In the genomic region with DNA sequence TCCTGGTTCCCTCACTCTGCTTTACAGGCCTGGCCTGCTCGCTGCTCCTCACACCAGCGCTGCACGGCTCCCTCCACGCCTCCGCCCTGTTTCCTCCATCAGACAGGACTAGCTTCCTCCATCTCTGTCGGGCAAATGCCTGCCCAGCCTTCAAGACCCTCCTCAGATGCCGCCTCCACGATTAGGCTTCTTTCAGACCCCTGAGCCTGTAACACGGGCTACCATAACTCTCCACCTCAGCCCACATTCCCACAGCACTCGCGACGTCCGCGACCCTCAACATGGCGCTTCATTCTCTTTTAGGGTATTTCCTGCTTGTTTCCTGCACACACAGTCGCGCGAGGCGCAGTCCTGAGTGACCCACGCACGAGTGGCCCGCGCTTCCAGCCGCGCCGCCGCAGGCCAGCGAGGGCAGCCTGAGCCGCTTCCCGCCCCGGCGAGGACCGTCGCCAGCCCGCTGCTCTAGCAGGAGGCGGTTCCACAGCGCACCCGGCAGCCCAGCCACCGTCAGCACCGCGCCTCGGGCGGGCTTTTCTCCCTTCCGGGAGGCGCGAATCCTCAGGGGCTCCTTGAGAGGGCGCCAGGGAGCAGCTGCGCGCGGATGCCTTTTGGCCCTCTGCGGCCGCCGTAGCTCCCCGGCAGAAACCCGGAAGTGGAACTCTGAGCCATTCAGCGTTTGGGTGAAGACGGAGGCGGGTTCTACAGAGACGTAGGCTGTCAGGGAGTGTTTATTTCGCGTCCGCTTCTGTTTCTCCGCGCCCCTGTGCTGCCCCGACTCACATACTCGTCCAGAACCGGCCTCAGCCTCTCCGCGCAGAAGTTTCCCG, we compare ENCODE assay signal across 8 cellular contexts. TPM values are rescaled to one million over a fixed set of nuclear protein-coding genes. Genes with fewer than 3 reads are reported as not detected.
DNase-seq lines count a peak whose midpoint lies in the region; ATAC-seq and TF ChIP-seq lines count a peak whose summit lies in the region.

Gene FRG1, plus strand, starts transcription at position 695 of the 827 bp plus-strand sequence. CDS start 138 bp downstream, outside the sequence.

- H3K4me1 ChIP-seq in PC-3 (ENCODE audit: insufficient read depth, low read length) (no peaks in the 10 kb centered on the region; the same call in 1 of the 2 replicates), heart left ventricle (peaks cover 0 to 33% (median 14%) of the 10 kb centered on the region in 12 donors), aorta (ENCODE audit: control insufficient read depth in 1 of 2, insufficient read depth in 2 of 2, low read length in 2 of 2) (no peaks in the 10 kb centered on the region)

- H3K9me2 ChIP-seq in PC-3 (replicated peaks; ENCODE audit: low read length): no peaks in the 10 kb centered on the region

- peak within 1 kb of the TSS; percentile 96 for H3K27ac Mint-ChIP-seq in activated naive CD8-positive, alpha-beta T cell

- POLR2A ChIA-PET in PC-3 (lab: Charles Lee; ENCODE audit: unreplicated experiment): no interaction called here

- H3K79me2 ChIP-seq in PC-3 (ENCODE audit: low read length): peaks cover 29% of the 10 kb centered on the region

- BruUV-seq in PC-3 (replicated peaks; lab: Mats Ljungman, UMichigan): TSS peak; percentile 75

- peak within 1 kb of the TSS; percentile 82 for H3K9ac ChIP-seq in PC-3 (ENCODE audit: low read length)

- DNase-seq in GM12864 (ENCODE audit: low read depth): peak; percentile 85
- peak; percentile 87 for DNase-seq in PC-3
- DNase-seq in heart left ventricle: peak; percentile 96 to 98 (median 97)
- peak; percentile 79 for DNase-seq in pulmonary artery endothelial cell (ENCODE audit: low read depth, low spot score)
- DNase-seq in aorta: peak; percentile 97 to 99
- no peak for DNase-seq in NCI-H146 (lab: John Stamatoyannopoulos, UW)

- H3K4me3 ChIP-seq in GM12864 (ENCODE audit: low read depth, low read length) (peak within 1 kb of the TSS; percentile 71), PC-3 (ENCODE audit: low read length) (peak within 1 kb of the TSS; percentile 86), heart left ventricle (peak within 1 kb of the TSS; percentile 56 to 99 (median 83)), aorta (ENCODE audit: low read length in 2 of 2) (peak within 1 kb of the TSS; percentile 87 to 91)

- H3K4me1 Mint-ChIP-seq in activated naive CD8-positive, alpha-beta T cell (ENCODE audit: low read depth): peaks cover 48% of the 10 kb centered on the region

- H3K9me3 ChIP-seq in PC-3 (ENCODE audit: low read length) (no peaks in the 10 kb centered on the region), heart left ventricle (no peaks in the 10 kb centered on the region), aorta (ENCODE audit: control insufficient read depth, low read length) (no peaks in the 10 kb centered on the region)

- ATAC-seq in HG02588 (IDR thresholded peaks at IDR 0.05; ENCODE audit: unreplicated experiment) (peak; percentile 100), PC-3 (peak; percentile 98), heart left ventricle (peak; percentile 100), aorta (ENCODE audit: low FRiP score) (peak; percentile 100)

- peak within 1 kb of the TSS; percentile 92 for H3K4me2 ChIP-seq in PC-3 (ENCODE audit: low read length)

- H3F3A ChIP-seq in PC-3 (ENCODE audit: low read length, unreplicated experiment): no peaks in the 10 kb centered on the region

- intact Hi-C loops in PC-3 (cut with micrococcal nuclease) (no loop called here), heart left ventricle (cut with DNase I) (no loop called here), aorta (cut with DNase I) (no loop called here)

- H3K36me3 Mint-ChIP-seq in activated naive CD8-positive, alpha-beta T cell: peaks cover 34% of the 10 kb centered on the region

- H3K27ac ChIP-seq in PC-3 (ENCODE audit: low read length): peak within 1 kb of the TSS; percentile 16; the same call in 1 of the 2 replicates
- H3K27ac ChIP-seq in heart left ventricle: peak within 1 kb of the TSS; percentile 65 to 92 (median 86)
- H3K27ac ChIP-seq in aorta (ENCODE audit: low read depth in 1 of 2, low read length in 2 of 2): peak within 1 kb of the TSS; percentile 8 to 89

- no peaks in the 10 kb centered on the region for H3K27me3 Mint-ChIP-seq in activated naive CD8-positive, alpha-beta T cell

- H4K20me1 ChIP-seq in PC-3 (ENCODE audit: low read length): no peaks in the 10 kb centered on the region

- peak within 1 kb of the TSS; percentile 98 for H3K4me3 Mint-ChIP-seq in activated naive CD8-positive, alpha-beta T cell

- H3K36me3 ChIP-seq in PC-3 (ENCODE audit: low read depth, low read length): no peaks in the 10 kb centered on the region
- H3K36me3 ChIP-seq in heart left ventricle: peaks cover 0 to 24% (median 6%) of the 10 kb centered on the region in 9 donors
- no peaks in the 10 kb centered on the region for H3K36me3 ChIP-seq in aorta (ENCODE audit: control insufficient read depth in 1 of 2, insufficient read depth in 2 of 2, low read length in 1 of 2)

- peak; percentile 95 for TF ChIP-seq CTCF in GM12864 (IDR thresholded peaks at IDR 0.05; ENCODE audit: low read depth, low read length, missing control alignments)
- peak; percentile 71 for TF ChIP-seq CTCF in PC-3 (conservative IDR thresholded peaks at IDR 0.05; ENCODE audit: low read depth, low read length)
- peak; percentile 86 to 98 (median 92) for TF ChIP-seq CTCF in heart left ventricle (IDR thresholded peaks at IDR 0.05)

- peaks cover 8% of the 10 kb centered on the region for H3K9me3 Mint-ChIP-seq in activated naive CD8-positive, alpha-beta T cell (ENCODE audit: low read depth)

- H3K27me3 ChIP-seq in PC-3 (ENCODE audit: low read length): no peaks in the 10 kb centered on the region
- no peaks in the 10 kb centered on the region for H3K27me3 ChIP-seq in heart left ventricle
- no peaks in the 10 kb centered on the region for H3K27me3 ChIP-seq in aorta (ENCODE audit: control insufficient read depth in 1 of 2, insufficient read depth in 2 of 2, low read length in 1 of 2)

- peak within 1 kb of the TSS; percentile 93 for H2AFZ ChIP-seq in PC-3 (ENCODE audit: low read length)

- peak in 1 of 2 donors; percentile 55 for TF ChIP-seq POLR2A in heart left ventricle (IDR thresholded peaks at IDR 0.05)

- CTCF ChIA-PET in PC-3 (lab: Charles Lee): no interaction called here

- WGBS in heart left ventricle, 4 donors: 4 to 9% (median 6%) methylated on average over 49 to 70 of the region's 70 CpGs
- 6% methylated on average over 70 of the region's 70 CpGs for WGBS in aorta, 2 donors

RNA-seq across cellular contexts. Expression of gene FRG1, which starts in this region (rescaled TPM):
- total RNA-seq in PC-3 (2014; rRNA removed) (19.0 and 22.4 TPM in 2 replicates), heart left ventricle (10 to 100 TPM; 26.8 to 43.3 (median 31.7) TPM), pulmonary artery endothelial cell (24.3 and 26.4 TPM in 2 replicates), aorta (10 to 100 TPM; 32.8 to 45.9 TPM)
- polyA plus RNA-seq in heart left ventricle (10 to 100 TPM; 35.2 to 53.1 TPM), aorta (10 to 100 TPM; 46.9 to 51.7 TPM)

Comparison
In these comparisons a context has a peak if more than half of its experiments do, and no peak if none do; other contexts are left out.
1. H3K27ac ChIP-seq: peak in every context shown above with its lines; median percentile 86 in heart left ventricle; 48 in aorta; 16 in PC-3.